Comparison of ENCODE assay signal across 18 cellular contexts in the genomic region with DNA sequence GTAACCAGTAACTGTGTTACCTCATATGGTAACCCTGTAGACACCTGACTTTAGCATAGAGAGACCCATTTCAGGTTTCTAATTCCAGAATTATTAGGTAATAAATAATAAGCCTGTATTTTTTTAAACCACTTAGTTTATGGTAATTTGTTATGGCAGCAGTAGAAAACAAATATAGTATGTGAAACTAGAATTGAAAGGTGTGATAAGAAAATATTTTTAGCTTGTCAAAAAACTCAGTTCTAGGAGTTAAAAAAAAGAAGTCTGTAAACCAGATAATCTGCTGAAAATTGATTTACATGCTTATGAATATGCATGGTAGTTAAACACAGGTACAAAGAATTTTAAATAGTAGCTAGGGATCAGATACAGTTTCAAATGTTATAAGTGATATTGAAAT.
A peak's percentile ranks its signal among the peaks of the same experiment; 100 is the strongest.
DNase-seq lines count a peak whose midpoint lies in the region; ATAC-seq, FAIRE-seq and TF ChIP-seq lines count a peak whose summit lies in the region.
"Had no signal": no experiment of that assay in that cellular context is flagged by ENCODE, and none has a peak within 500 bp of the region (broad histone marks: within the 10 kb centered on the region; RNA-seq: fewer than 3 reads in every experiment).

No MANE protein-coding gene starts in this region.

- ATAC-seq in GM18870 (IDR thresholded peaks at IDR 0.05; ENCODE audit: unreplicated experiment) = peak; percentile 60
- peak; percentile 67 for ATAC-seq in GM21576 (IDR thresholded peaks at IDR 0.05; ENCODE audit: unreplicated experiment)
- peak; percentile 51 for ATAC-seq in HG02938 (IDR thresholded peaks at IDR 0.05; ENCODE audit: unreplicated experiment)
- ATAC-seq in HG03442 (IDR thresholded peaks at IDR 0.05; ENCODE audit: unreplicated experiment) = peak; percentile 55
- ATAC-seq: activated T-cell treated with anti-CD3 and anti-CD28 coated beads, Interleukin-2, amount 50 U/mL, for 72 hours; foreskin keratinocyte; K562 had no signal

- no peak for DNase-seq in NCI-H1417 treated with DMSO at 0.1 percent for 48 hours (lab: John Stamatoyannopoulos, UW)
- DNase-seq in NCI-H1105 treated with DMSO at 0.1 percent for 48 hours (lab: John Stamatoyannopoulos, UW) = no peak
- no peak for DNase-seq in GM12892 (ENCODE audit: insufficient read length)
- DNase-seq in Ammon's horn (ENCODE audit: low spot score) = no peak
- DNase-seq: activated CD4-positive, CD25-positive, alpha-beta regulatory T cell; activated naive CD4-positive, alpha-beta T cell; activated T-cell treated with anti-CD3 and anti-CD28 coated beads, Interleukin-2, amount 50 U/mL, for 72 hours; foreskin keratinocyte; GOT3; NCI-H2029 treated with DMSO at 0.1 percent for 48 hours; NCI-H226; T-helper 1 cell; transverse colon had no signal

- FAIRE-seq in GM12892 (lab: Jason Lieb, UNC) = no peak
- FAIRE-seq: K562 had no signal

- TF ChIP-seq POLR2A in GM12892 (IDR thresholded peaks at IDR 0.05; ENCODE audit: low read depth, low read length) = no peak
